Comparison of ENCODE assay signal across 26 cellular contexts in genomic region chr3:182785142-182785541, GRCh38. TPM values are rescaled to one million over a fixed set of nuclear protein-coding genes. Genes with fewer than 3 reads are reported as not detected.
DNase-seq lines count a peak whose midpoint lies in the region; ATAC-seq, FAIRE-seq and TF ChIP-seq lines count a peak whose summit lies in the region.
"Had no signal": no experiment of that assay in that cellular context is flagged by ENCODE, and none has a peak within 500 bp of the region (broad histone marks: within the 10 kb centered on the region; RNA-seq: fewer than 3 reads in every experiment).

No MANE protein-coding gene starts in this region.

- intact Hi-C loops in activated naive CD4-positive, alpha-beta T cell treated with anti-CD3 and anti-CD28 coated beads for 36 hours (cut with micrococcal nuclease): no loop called here
- intact Hi-C loops in K562 (cut with micrococcal nuclease) (no loop called here), endothelial cell of umbilical vein (cut with micrococcal nuclease) (loop anchor here (1.0 kb wide), 2 partner anchors 30 to 50 kb away; no protein-coding TSS in a partner anchor)

- no peak for TF ChIP-seq EP300 in K562 (IDR thresholded peaks at IDR 0.05; ENCODE audit: low read length)

- peak overlapping the region; percentile 24 for H3K27ac Mint-ChIP-seq in activated naive CD4-positive, alpha-beta T cell treated with anti-CD3 and anti-CD28 coated beads for 36 hours
- H3K27ac Mint-ChIP-seq: CD14-positive monocyte; CD4-positive, alpha-beta T cell; CD8-positive, alpha-beta memory T cell; H9 had no signal

- no peaks in the 10 kb centered on the region for H3K36me3 Mint-ChIP-seq in activated naive CD4-positive, alpha-beta T cell treated with anti-CD3 and anti-CD28 coated beads for 36 hours (ENCODE audit: low read depth)
- H3K36me3 Mint-ChIP-seq: CD14-positive monocyte; CD8-positive, alpha-beta memory T cell had no signal

- H3K4me1 ChIP-seq in K562 (replicated peaks in 1 of 2; ENCODE audit: control insufficient read depth in 2 of 2, insufficient read depth in 2 of 2, low read length in 2 of 2) (peaks cover 3 to 31% of the 10 kb centered on the region in 2 experiments; a peak in 3 of 5 replicates), endothelial cell of umbilical vein (ENCODE audit: control insufficient read depth, extremely low read depth, insufficient read depth, low read length) (peaks cover 30% of the 10 kb centered on the region)
- H3K4me1 ChIP-seq: A549, BE2C had no signal

- in situ Hi-C loops in K562 (cut with MboI): no loop called here

- TF ChIP-seq RAD21 in K562 (CRISPR knock-in tag; conservative IDR thresholded peaks at IDR 0.05 in 1 of 2, IDR thresholded peaks at IDR 0.05 in 1 of 2): no peak

- H3K9me3 ChIP-seq in K562 (replicated peaks; ENCODE audit: control insufficient read depth, insufficient read depth, low read depth, low read length) (no peaks in the 10 kb centered on the region), endothelial cell of umbilical vein (replicated peaks; ENCODE audit: control insufficient read depth, insufficient read depth, low read length) (no peaks in the 10 kb centered on the region)
- H3K9me3 ChIP-seq: A549; BE2C; BLaER1 treated with 17β-estradiol and CSF1 and Interleukin-3, amounts not matched to agents 10 nM and 100 nM had no signal

- peaks cover 22% of the 10 kb centered on the region for H3K4me1 Mint-ChIP-seq in activated naive CD4-positive, alpha-beta T cell treated with anti-CD3 and anti-CD28 coated beads for 36 hours (ENCODE audit: low read depth)
- H3K4me1 Mint-ChIP-seq: CD14-positive monocyte had no signal

- dilution Hi-C loops in endothelial cell of umbilical vein (cut with MboI; ENCODE audit: extremely low pct_ligation_motif_present, low sequenced_read_pairs): no loop called here

- H2AFZ ChIP-seq in K562 (ENCODE audit: low read depth, low read length): no peak overlapping the region
- H2AFZ ChIP-seq in endothelial cell of umbilical vein (ENCODE audit: low read depth, low read length): no peak overlapping the region
- H2AFZ ChIP-seq: GM23248 had no signal

- CTCF ChIA-PET in activated naive CD4-positive, alpha-beta T cell treated with anti-CD3 and anti-CD28 coated beads for 36 hours (lab: Charles Lee): no interaction called here
- CTCF ChIA-PET in K562 (lab: Yijun Ruan, JAX; ENCODE audit: low intra/inter-chr PET ratio): no interaction called here
- CTCF ChIA-PET in endothelial cell of umbilical vein (lab: Charles Lee): no interaction called here

- peaks cover 7% of the 10 kb centered on the region for H3K27me3 Mint-ChIP-seq in activated naive CD4-positive, alpha-beta T cell treated with anti-CD3 and anti-CD28 coated beads for 36 hours (ENCODE audit: low read depth)

- DNase-seq in activated naive CD4-positive, alpha-beta T cell treated with anti-CD3 and anti-CD28 coated beads for 36 hours: no peak
- no peak for DNase-seq in activated naive CD4-positive, alpha-beta T cell (lab: John Stamatoyannopoulos, UW)
- no peak for DNase-seq in GM18507 (ENCODE audit: extremely low spot score, insufficient read length, low read depth)
- DNase-seq in K562 (ENCODE audit: extremely low read depth in 1 of 4, low spot score in 3 of 4): no peak
- peak; percentile 86 for DNase-seq in endothelial cell of umbilical vein (ENCODE audit: low read depth, low spot score)
- no peak for DNase-seq in superior temporal gyrus (ENCODE audit: extremely low spot score)
- DNase-seq: 8988T; ACHN; AML-193; BE2C; CD4-positive, alpha-beta T cell; CD8-positive, alpha-beta memory T cell; DMS 273 treated with DMSO at 0.1 percent for 48 hours; DMS79; EL; GDM1; GM23248; H9 had no signal

- no peak overlapping the region for H3K27ac ChIP-seq in K562 (ENCODE audit: extremely low read depth, low read depth, low read length)
- no peak overlapping the region for H3K27ac ChIP-seq in endothelial cell of umbilical vein (ENCODE audit: insufficient read depth, low read depth, low read length)
- H3K27ac ChIP-seq: A549; BLaER1 treated with 17β-estradiol and CSF1 and Interleukin-3, amounts not matched to agents 10 nM and 100 nM; GM23248 had no signal

- no peaks in the 10 kb centered on the region for H3K9me3 Mint-ChIP-seq in activated naive CD4-positive, alpha-beta T cell treated with anti-CD3 and anti-CD28 coated beads for 36 hours
- H3K9me3 Mint-ChIP-seq: CD14-positive monocyte; CD4-positive, alpha-beta T cell; CD8-positive, alpha-beta memory T cell; H9 had no signal

- 54% methylated on average over 3 of the region's 3 CpGs for WGBS in K562 (ENCODE audit: insufficient coverage, low coverage, missing lambda C conversion rate)

- TF ChIP-seq CTCF in K562 (IDR thresholded peaks at IDR 0.05 in 2 of 3, conservative IDR thresholded peaks at IDR 0.05 in 1 of 3; ENCODE audit: insufficient read depth in 2 of 3, low read depth in 1 of 3, low read length in 3 of 3) (no peak), endothelial cell of umbilical vein (IDR thresholded peaks at IDR 0.05; ENCODE audit: extremely low read depth in 1 of 2, insufficient read depth in 1 of 2, low read depth in 1 of 2, low read length in 2 of 2) (no peak)

- BruUV-seq in K562 (replicated peaks; lab: Mats Ljungman, UMichigan) (no TSS peak), endothelial cell of umbilical vein (replicated peaks; lab: Mats Ljungman, UMichigan) (no TSS peak)

- ATAC-seq in K562: no peak
- no peak for ATAC-seq in GM19455 (IDR thresholded peaks at IDR 0.05; ENCODE audit: unreplicated experiment)
- ATAC-seq: A549, GM12878, HCT116 had no signal

- POLR2A ChIA-PET in K562 (lab: Yijun Ruan, JAX) (interaction anchor here (1.4 kb wide), 1 partner anchor 8 kb away, joined by 4 read pairs; the partner anchor contains the start of gene ATP11B), endothelial cell of umbilical vein (lab: Charles Lee) (no interaction called here)

- H3K79me2 ChIP-seq in K562 (ENCODE audit: control insufficient read depth, insufficient read depth, low read length): no peaks in the 10 kb centered on the region
- H3K79me2 ChIP-seq in endothelial cell of umbilical vein (ENCODE audit: control insufficient read depth, insufficient read depth, low read length): no peaks in the 10 kb centered on the region

- H3K4me2 ChIP-seq in K562 (ENCODE audit: insufficient read depth, low read length) (0 out of 2 replicates have a peak overlapping the region, but pooled peaks have one; percentile 51), endothelial cell of umbilical vein (ENCODE audit: insufficient read depth, low read length) (peak overlapping the region; percentile 19)
- H3K4me2 ChIP-seq: A549; BLaER1 treated with 17β-estradiol and CSF1 and Interleukin-3, amounts not matched to agents 10 nM and 100 nM had no signal

- FAIRE-seq in GM18507 (lab: Jason Lieb, UNC) (peak; percentile 21), K562 (lab: Jason Lieb, UNC) (no peak), endothelial cell of umbilical vein (lab: Jason Lieb, UNC) (no peak)
- FAIRE-seq: A549, D721Med, GM12878, H1 had no signal

- no peaks in the 10 kb centered on the region for H3K27me3 ChIP-seq in K562 (ENCODE audit: control insufficient read depth in 2 of 2, insufficient read depth in 2 of 2, low read length in 2 of 2)
- H3K27me3 ChIP-seq in endothelial cell of umbilical vein (ENCODE audit: control insufficient read depth in 2 of 2, insufficient read depth in 2 of 2, low read length in 2 of 2): no peaks in the 10 kb centered on the region
- H3K27me3 ChIP-seq: BLaER1 treated with 17β-estradiol and CSF1 and Interleukin-3, amounts not matched to agents 10 nM and 100 nM had no signal

- TF ChIP-seq POLR2A in K562 (conservative IDR thresholded peaks at IDR 0.05) (no peak), endothelial cell of umbilical vein (IDR thresholded peaks at IDR 0.05; ENCODE audit: low read depth, low read length) (no peak)

- H3K36me3 ChIP-seq in K562 (ENCODE audit: control insufficient read depth, insufficient read depth, low read length): no peaks in the 10 kb centered on the region
- no peaks in the 10 kb centered on the region for H3K36me3 ChIP-seq in endothelial cell of umbilical vein (ENCODE audit: control insufficient read depth in 2 of 2, extremely low read depth in 1 of 2, insufficient read depth in 2 of 2, low read length in 2 of 2)
- H3K36me3 ChIP-seq: BE2C; BLaER1 treated with 17β-estradiol and CSF1 and Interleukin-3, amounts not matched to agents 10 nM and 100 nM had no signal

- H3K4me3 Mint-ChIP-seq in activated naive CD4-positive, alpha-beta T cell treated with anti-CD3 and anti-CD28 coated beads for 36 hours: no peak overlapping the region
- H3K4me3 Mint-ChIP-seq: CD14-positive monocyte; CD4-positive, alpha-beta T cell; CD8-positive, alpha-beta memory T cell; H9 had no signal

- H4K20me1 ChIP-seq in K562 (replicated peaks; ENCODE audit: control insufficient read depth, insufficient read depth, low read length) (no peaks in the 10 kb centered on the region), endothelial cell of umbilical vein (replicated peaks; ENCODE audit: control insufficient read depth, extremely low read depth, insufficient read depth, low read length) (no peaks in the 10 kb centered on the region)
- H4K20me1 ChIP-seq: BLaER1 treated with 17β-estradiol and CSF1 and Interleukin-3, amounts not matched to agents 10 nM and 100 nM had no signal

- H3K9me1 ChIP-seq in K562 (ENCODE audit: control insufficient read depth, insufficient read depth, low read length) (no peaks in the 10 kb centered on the region), endothelial cell of umbilical vein (replicated peaks; ENCODE audit: control insufficient read depth, extremely low read depth, insufficient read depth, low read length) (no peaks in the 10 kb centered on the region)

- H3K4me3 ChIP-seq in K562: no peak overlapping the region
- no peak overlapping the region for H3K4me3 ChIP-seq in endothelial cell of umbilical vein (replicated peaks in 1 of 3; ENCODE audit: insufficient read depth in 1 of 3, low read depth in 1 of 3, low read length in 3 of 3)
- H3K4me3 ChIP-seq: A549; BLaER1 treated with 17β-estradiol and CSF1 and Interleukin-3, amounts not matched to agents 10 nM and 100 nM; GM12878; GM23248 had no signal

- H3K9ac ChIP-seq in K562 (ENCODE audit: insufficient read depth in 1 of 2, low read depth in 2 of 2, low read length in 2 of 2): no peak overlapping the region
- H3K9ac ChIP-seq in endothelial cell of umbilical vein (replicated peaks; ENCODE audit: extremely low read depth, insufficient read depth, low read length): no peak overlapping the region
- H3K9ac ChIP-seq: BLaER1 treated with 17β-estradiol and CSF1 and Interleukin-3, amounts not matched to agents 10 nM and 100 nM; GM23248 had no signal

RNA-seq across cellular contexts. Expression of gene ATP11B, which starts 8.2 kb away (rescaled TPM):
- total RNA-seq in activated naive CD4-positive, alpha-beta T cell treated with anti-CD3 and anti-CD28 coated beads for 36 hours: 10 to 100 TPM; 86.6 to 92.3 TPM
- 31.7 and 147 TPM in 2 replicates for total RNA-seq in K562 (2011; cell fraction: chromatin; rRNA removed; ENCODE audit: low replicate concordance)
- total RNA-seq in K562 (2011; cell fraction: nucleolus; rRNA removed): 23.2 and 28.2 TPM in 2 replicates
- 65.4 and 117 TPM in 2 replicates for total RNA-seq in K562 (2011; cell fraction: nucleoplasm; rRNA removed)
- total RNA-seq in K562 (2014; rRNA removed): 39.0 and 68.7 TPM in 2 replicates
- 61.1 and 70.3 TPM in 2 replicates for total RNA-seq in K562 (2014; rRNA removed; fragmentation: Illumina TruSeq; extraction: Trizol)
- total RNA-seq in K562 (2015; rRNA removed; fragmentation: Illumina TruSeq; extraction: Trizol): 50.3 and 55.6 TPM in 2 replicates
- total RNA-seq in K562 (2021): 67.3 and 67.6 TPM in 2 replicates
- 29.3 and 41.8 TPM in 2 replicates for polyA plus RNA-seq in K562 (2011; rRNA removed)
- polyA plus RNA-seq in K562 (2011; cell fraction: cytosol; rRNA removed): 6.7 and 16.4 TPM in 2 replicates
- polyA plus RNA-seq in K562 (2011; cell fraction: nucleus; rRNA removed): 32.1 and 43.8 TPM in 2 replicates
- 21.7 and 24.7 TPM in 2 replicates for polyA plus RNA-seq in K562 (2012)
- polyA plus RNA-seq in K562 (2014; fragmentation: Illumina TruSeq; extraction: Trizol): 33.1 and 40.2 TPM in 2 replicates
- 10 to 100 TPM; 11.9 to 12.1 TPM for polyA plus RNA-seq in K562 (2014; fragmentation: Nextera tagmentation; extraction: Ambion mirVana)
- polyA plus RNA-seq in K562 (2014; rRNA removed): 23.6 and 27.0 TPM in 2 replicates
- polyA minus RNA-seq in K562 (2011; rRNA and poly(A)+ RNA removed): 66.2 and 72.6 TPM in 2 replicates
- 32.9 and 52.5 TPM in 2 replicates for polyA minus RNA-seq in K562 (2011; cell fraction: cytosol; rRNA and poly(A)+ RNA removed)
- polyA minus RNA-seq in K562 (2011; cell fraction: nucleus; rRNA and poly(A)+ RNA removed): 38.0 and 60.2 TPM in 2 replicates
- 49.3 and 62.3 TPM in 2 replicates for total RNA-seq in endothelial cell of umbilical vein
- polyA plus RNA-seq in endothelial cell of umbilical vein: 7.3 and 10.1 TPM in 2 replicates
- 7.8 and 8.7 TPM in 2 replicates for polyA plus RNA-seq in endothelial cell of umbilical vein (2011; cell fraction: cytosol; rRNA removed)
- polyA plus RNA-seq in endothelial cell of umbilical vein (2011; cell fraction: nucleus; rRNA removed): 20.9 and 25.2 TPM in 2 replicates
- 22.2 and 34.9 TPM in 2 replicates for polyA plus RNA-seq in endothelial cell of umbilical vein (2012)
- polyA minus RNA-seq in endothelial cell of umbilical vein: 27.7 and 34.4 TPM in 2 replicates
- polyA minus RNA-seq in endothelial cell of umbilical vein (2011; cell fraction: cytosol; rRNA and poly(A)+ RNA removed): 20.6 TPM
- 45.1 and 57.8 TPM in 2 replicates for polyA minus RNA-seq in endothelial cell of umbilical vein (2011; cell fraction: nucleus; rRNA and poly(A)+ RNA removed)
